ENCODE assay signal across 8 cellular contexts in genomic region chr3:170221924-170222646, GRCh38. TPM values are rescaled to one million over a fixed set of nuclear protein-coding genes. Genes with fewer than 3 reads are reported as not detected.
DNase-seq lines count a peak whose midpoint lies in the region; ATAC-seq, FAIRE-seq and TF ChIP-seq lines count a peak whose summit lies in the region.

Gene PRKCI (plus strand): TSS chr3:170222424. CDS start chr3:170222670, 246 bp downstream.

- H3K4me3 ChIP-seq in AG10803 (ENCODE audit: low read length) (peak within 1 kb of the TSS; percentile 68), kidney (ENCODE audit: low read length in 2 of 2) (peak within 1 kb of the TSS; percentile 86 to 92)

- peak within 1 kb of the TSS; percentile 81 to 98 for H3K27ac ChIP-seq in kidney (ENCODE audit: low read depth in 2 of 2, low read length in 2 of 2)

- peak within 1 kb of the TSS; percentile 99 for H3K27ac Mint-ChIP-seq in chondrocyte (ENCODE audit: unreplicated experiment)

- DNase-seq in AG10803 (ENCODE audit: low read depth) (peak; percentile 97), NCI-H460 (ENCODE audit: extremely low read depth, low read depth) (peak; percentile 95), chondrocyte (ENCODE audit: low spot score) (peak; percentile 98), kidney (peak; percentile 98)
- DNase-seq in activated CD4-positive, alpha-beta T cell treated with anti-CD3 and anti-CD28 coated beads for 24 hours (ENCODE audit: low read depth in 2 of 2) = peak; percentile 79 to 85
- peak; percentile 95 for DNase-seq in stimulated activated CD4-positive, alpha-beta T cell treated with anti-CD3 and anti-CD28 coated beads, Interleukin-15, amount 100 ng/mL, for 24 hours

- no peak for FAIRE-seq in kidney (lab: Jason Lieb, UNC)

- H3K27me3 Mint-ChIP-seq in chondrocyte (ENCODE audit: low read depth) = no peaks in the 10 kb centered on the region

- no peak for TF ChIP-seq CTCF in AG10803 (conservative IDR thresholded peaks at IDR 0.05; ENCODE audit: low read length)
- no peak for TF ChIP-seq CTCF in chondrocyte (IDR thresholded peaks at IDR 0.05)
- TF ChIP-seq CTCF in kidney (IDR thresholded peaks at IDR 0.05; ENCODE audit: borderline replicate concordance, extremely low read depth, insufficient read depth) = no peak

- H3K4me3 Mint-ChIP-seq in chondrocyte (ENCODE audit: unreplicated experiment) = peak within 1 kb of the TSS; percentile 83

- peak; percentile 97 for ATAC-seq in GM19035 (IDR thresholded peaks at IDR 0.05; ENCODE audit: unreplicated experiment)
- peak; percentile 93 for ATAC-seq in HG03354 (IDR thresholded peaks at IDR 0.05; ENCODE audit: poor library complexity, severe bottlenecking, unreplicated experiment)

- H3K9ac ChIP-seq in kidney (ENCODE audit: low read length in 2 of 2) = peak within 1 kb of the TSS; percentile 86 to 99

- no peaks in the 10 kb centered on the region for H3K36me3 ChIP-seq in kidney (ENCODE audit: control insufficient read depth in 1 of 2, insufficient read depth in 2 of 2, low read length in 2 of 2)

- no peaks in the 10 kb centered on the region for H3K36me3 Mint-ChIP-seq in chondrocyte (ENCODE audit: low read depth)

- peaks cover 0 to 6% of the 10 kb centered on the region in 2 donors for H3K4me1 ChIP-seq in kidney (ENCODE audit: control insufficient read depth in 1 of 2, insufficient read depth in 1 of 2, low read depth in 1 of 2, low read length in 2 of 2)

- H3K4me1 Mint-ChIP-seq in chondrocyte (ENCODE audit: low read depth) = peaks cover 41% of the 10 kb centered on the region

- H3K9me3 ChIP-seq in kidney (ENCODE audit: control insufficient read depth in 1 of 2, low read length in 2 of 2) = no peaks in the 10 kb centered on the region

- H3K9me3 Mint-ChIP-seq in chondrocyte (ENCODE audit: low read depth) = no peaks in the 10 kb centered on the region

- intact Hi-C loops in kidney (cut with DNase I) = no loop called here

RNA-seq across cellular contexts. Expression of gene PRKCI, which starts in this region (rescaled TPM):
- 34.1 and 38.8 TPM in 2 replicates for total RNA-seq in NCI-H460 (2014; rRNA removed; shearing (Covaris generic))
- polyA plus RNA-seq in NCI-H460 (2014; cell fraction: nucleus; rRNA removed) = 13.5 and 32.8 TPM in 2 replicates
- total RNA-seq in chondrocyte = 36.7 to 59.8 TPM (median 55.4 TPM) in 3 replicates
- total RNA-seq in kidney = 41.5 TPM
- polyA plus RNA-seq in kidney (ENCODE audit: insufficient read depth, low read depth, low replicate concordance) = 12.6 TPM

Comparison
In these comparisons a context has a peak if more than half of its experiments do, and no peak if none do; other contexts are left out.
1. Peak in every context shown above with its lines: DNase-seq, ATAC-seq, H3K4me3 ChIP-seq and H3K27ac ChIP-seq.